Comparison of ENCODE assay signal across 8 cellular contexts in genomic region chr11:36564376-36565032, GRCh38. TPM values are rescaled to one million over a fixed set of nuclear protein-coding genes. Genes with fewer than 3 reads are reported as not detected.
DNase-seq lines count a peak whose midpoint lies in the region; ATAC-seq and TF ChIP-seq lines count a peak whose summit lies in the region.

No MANE protein-coding gene starts in this region.

- no peak overlapping the region for H3K27ac ChIP-seq in brain microvascular endothelial cell

- H3K36me3 ChIP-seq in brain microvascular endothelial cell (replicated peaks), result no peaks in the 10 kb centered on the region

- ATAC-seq in GM19328 (IDR thresholded peaks at IDR 0.05; ENCODE audit: unreplicated experiment), result peak; percentile 57

- TF ChIP-seq CTCF in brain microvascular endothelial cell (IDR thresholded peaks at IDR 0.05; ENCODE audit: low read depth, low read length, missing control alignments), result peak; percentile 75

- DNase-seq in COLO668 (lab: John Stamatoyannopoulos, UW; ENCODE audit: unreplicated experiment) (peak; percentile 28), LHCN-M2 (ENCODE audit: low read depth) (peak; percentile 63), SK-N-DZ (ENCODE audit: low spot score) (peak; percentile 91), brain microvascular endothelial cell (peak; percentile 53), iPS DF 19.7 (ENCODE audit: low read depth, low spot score) (peak; percentile 7), skeletal muscle cell (ENCODE audit: low read depth) (peak; percentile 13), NCI-H226 (no peak)

- H3K27me3 ChIP-seq in brain microvascular endothelial cell (replicated peaks), result peaks cover 4% of the 10 kb centered on the region

- in situ Hi-C loops in brain microvascular endothelial cell (cut with HindIII; ENCODE audit: low pct_ligation_motif_present, low sequenced_read_pairs), result no loop called here

- H3K4me3 ChIP-seq in brain microvascular endothelial cell (ENCODE audit: low read depth, low read length) (peak overlapping the region; percentile 29), skeletal muscle cell (ENCODE audit: low read depth, low read length) (peak overlapping the region; percentile 37)

RNA-seq across cellular contexts. Expression of gene RAG1, which starts 3.3 kb away (rescaled TPM):
- 0.71 and 0.75 TPM in 2 replicates for total RNA-seq in LHCN-M2 (2014; rRNA removed)
- polyA plus RNA-seq in LHCN-M2 (2012), result 0.23 TPM
- polyA plus RNA-seq in SK-N-DZ (2014; cell fraction: cytosol; rRNA removed), result 0.21 and 0.22 TPM in 2 replicates
- polyA plus RNA-seq in SK-N-DZ (2014; cell fraction: nucleus; rRNA removed), result 0.17 and 1.5 TPM in 2 replicates

RNA-seq across cellular contexts. Expression of gene IFTAP, which starts 29.8 kb away (rescaled TPM):
- 17.6 and 27.6 TPM in 2 replicates for total RNA-seq in LHCN-M2 (2014; rRNA removed)
- 19.0 TPM for polyA plus RNA-seq in LHCN-M2 (2012)
- 113 and 114 TPM in 2 replicates for polyA plus RNA-seq in SK-N-DZ (2014; cell fraction: cytosol; rRNA removed)
- 62.8 and 77.8 TPM in 2 replicates for polyA plus RNA-seq in SK-N-DZ (2014; cell fraction: nucleus; rRNA removed)

RNA-seq across cellular contexts. Expression of gene RAG2, which starts 33.5 kb away (rescaled TPM):
- total RNA-seq in LHCN-M2 (2014; rRNA removed), result not detected in 2 replicates
- not detected for polyA plus RNA-seq in LHCN-M2 (2012)
- 0.05 and 0.08 TPM in 2 replicates for polyA plus RNA-seq in SK-N-DZ (2014; cell fraction: cytosol; rRNA removed)
- 0.20 TPM in 1 of 2 replicates, not detected in the other for polyA plus RNA-seq in SK-N-DZ (2014; cell fraction: nucleus; rRNA removed)

RNA-seq across cellular contexts. Expression of gene TRAF6, which starts 54.4 kb away (rescaled TPM):
- 7.2 and 8.6 TPM in 2 replicates for total RNA-seq in LHCN-M2 (2014; rRNA removed)
- polyA plus RNA-seq in LHCN-M2 (2012), result 4.3 TPM
- 3.9 and 5.7 TPM in 2 replicates for polyA plus RNA-seq in SK-N-DZ (2014; cell fraction: cytosol; rRNA removed)
- polyA plus RNA-seq in SK-N-DZ (2014; cell fraction: nucleus; rRNA removed), result 5.2 and 7.3 TPM in 2 replicates
